Comparison of ENCODE assay signal across 1 cellular context in genomic region chr13:28370448-28370847, GRCh38.
TF ChIP-seq lines count a peak whose summit lies in the region.

No MANE protein-coding gene starts in this region.

TF ChIP-seq in GM23338, 12 proteins besides CTCF, POLR2A, EP300 and RAD21 (continued from another document):
- TF ChIP-seq ZNF462 (CRISPR knock-in tag; IDR thresholded peaks at IDR 0.05) (no peak), ZNF114 (CRISPR knock-in tag; IDR thresholded peaks at IDR 0.05) (no peak), REST (IDR thresholded peaks at IDR 0.05; ENCODE audit: unreplicated experiment) (no peak), EZH2 (IDR thresholded peaks at IDR 0.05; ENCODE audit: low read depth, unreplicated experiment) (no peak), POLR2AphosphoS5 (IDR thresholded peaks at IDR 0.05; ENCODE audit: low read depth) (no peak), CREB1 (CRISPR knock-in tag; IDR thresholded peaks at IDR 0.05; ENCODE audit: low read depth) (no peak)
